Comparison of ENCODE assay signal across 17 cellular contexts in genomic region chr7:39749177-39749576, GRCh38.
DNase-seq lines count a peak whose midpoint lies in the region; ATAC-seq, FAIRE-seq and TF ChIP-seq lines count a peak whose summit lies in the region.
"Had no signal": no experiment of that assay in that cellular context is flagged by ENCODE, and none has a peak within 500 bp of the region (broad histone marks: within the 10 kb centered on the region; RNA-seq: fewer than 3 reads in every experiment).

No MANE protein-coding gene starts in this region.

- no peak for TF ChIP-seq RAD21 in GM12878 (IDR thresholded peaks at IDR 0.05; ENCODE audit: insufficient read depth, low read depth, low read length)

- no peaks in the 10 kb centered on the region for H4K20me1 ChIP-seq in GM12878 (ENCODE audit: control insufficient read depth, insufficient read depth)

- TF ChIP-seq POLR2A in GM12878 (IDR thresholded peaks at IDR 0.05; ENCODE audit: low read depth, low read length): no peak

- no peak overlapping the region for H3K4me2 ChIP-seq in GM12878 (ENCODE audit: control insufficient read depth, insufficient read depth)

- in situ Hi-C loops in GM12878 (cut with MboI): loop anchor here (5.0 to 25.0 kb wide), 2 partner anchors 167 to 1387 kb away; no protein-coding TSS in a partner anchor

- H3K9ac ChIP-seq in HUES48 (ENCODE audit: low read depth, low read length) (no peak overlapping the region), GM12878 (ENCODE audit: control insufficient read depth, insufficient read depth, low read length) (no peak overlapping the region)

- FAIRE-seq in GM12878 (lab: Jason Lieb, UNC): no peak
- FAIRE-seq: TTC549 had no signal

- H3K27me3 ChIP-seq in HUES48 (ENCODE audit: control insufficient read depth, insufficient read depth, low read length): no peaks in the 10 kb centered on the region
- no peaks in the 10 kb centered on the region for H3K27me3 ChIP-seq in GM12878 (replicated peaks in 1 of 2; ENCODE audit: control insufficient read depth in 2 of 2, insufficient read depth in 2 of 2, low read length in 1 of 2)
- H3K27me3 ChIP-seq in tibial artery: no peaks in the 10 kb centered on the region
- H3K27me3 ChIP-seq: BE2C, heart right ventricle, SJCRH30 had no signal

- RAD21 ChIA-PET in GM12878 (lab: Charles Lee; ENCODE audit: unreplicated experiment): interaction anchor here (0.9 to 20.6 kb wide), 2 partner anchors 11 to 169 kb away, joined by 5 to 410 read pairs; no protein-coding TSS in a partner anchor

- CTCF ChIA-PET in GM12878 (lab: Yijun Ruan, JAX): interaction anchor here (2.2 to 15.4 kb wide), 4 partner anchors 13 to 169 kb away, joined by 4 to 612 read pairs (median 40); no protein-coding TSS in a partner anchor

- TF ChIP-seq EP300 in GM12878 (IDR thresholded peaks at IDR 0.05; ENCODE audit: borderline replicate concordance in 1 of 2, control insufficient read depth in 1 of 2, low read depth in 2 of 2, low read length in 2 of 2): no peak

- H3K79me2 ChIP-seq in GM12878 (ENCODE audit: control insufficient read depth, insufficient read depth, low read length): no peaks in the 10 kb centered on the region; the same call in 1 of the 2 replicates

- BruUV-seq in GM12878 (replicated peaks; lab: Mats Ljungman, UMichigan): no TSS peak

- H3K4me3 ChIP-seq in HUES48 (ENCODE audit: low read depth, low read length) (no peak overlapping the region), GM12878 (no peak overlapping the region), tibial artery (no peak overlapping the region)
- H3K4me3 ChIP-seq: heart right ventricle, SJCRH30 had no signal

- POLR2A ChIA-PET in GM12878 (lab: Charles Lee): no interaction called here

- H3K27ac ChIP-seq in HUES48 (ENCODE audit: low read depth, low read length): peak overlapping the region; percentile 68
- H3K27ac ChIP-seq in GM12878 (ENCODE audit: control insufficient read depth, insufficient read depth): no peak overlapping the region
- no peak overlapping the region for H3K27ac ChIP-seq in tibial artery
- H3K27ac ChIP-seq: heart right ventricle, SJCRH30 had no signal

- SMC1A ChIA-PET in GM12878 (lab: Charles Lee; ENCODE audit: uncharacterized antibody, unreplicated experiment): interaction anchor here (0.8 to 13.1 kb wide), 7 partner anchors 9 to 170 kb away, joined by 3 to 366 read pairs (median 4); partner anchors contain the start of gene RALA

- intact Hi-C loops in GM12878 (cut with micrococcal nuclease; ENCODE audit: unreplicated experiment): no loop called here
- intact Hi-C loops in tibial artery (cut with DNase I; ENCODE audit: low total_unique reads): no loop called here

- ATAC-seq in GM12878: peak; percentile 55
- ATAC-seq in HG02571 (IDR thresholded peaks at IDR 0.05; ENCODE audit: unreplicated experiment): no peak
- ATAC-seq: heart right ventricle, left colon had no signal

- DNase-seq in EH (ENCODE audit: low read depth): peak; percentile 85
- no peak for DNase-seq in GM12878 (ENCODE audit: low read depth, low spot score)
- peak; percentile 36 for DNase-seq in kidney glomerular epithelial cell (lab: John Stamatoyannopoulos, UW)
- no peak for DNase-seq in tibial artery
- DNase-seq in NCI-H1436 treated with DMSO at 0.1 percent for 48 hours (lab: John Stamatoyannopoulos, UW): no peak
- no peak for DNase-seq in OCI-M2 (lab: John Stamatoyannopoulos, UW; ENCODE audit: unreplicated experiment)
- DNase-seq: BE2C; central memory CD4-positive, alpha-beta T cell; DMS79; heart right ventricle; left colon; NCI-H2107; SJCRH30; substantia nigra had no signal

- TF ChIP-seq CTCF in GM12878 (IDR thresholded peaks at IDR 0.05 in 2 of 3, conservative IDR thresholded peaks at IDR 0.05 in 1 of 3; ENCODE audit: control insufficient read depth in 2 of 3, extremely low read depth in 1 of 3, insufficient read depth in 1 of 3, low read depth in 3 of 3, low read length in 3 of 3) (no peak), tibial artery (IDR thresholded peaks at IDR 0.05) (no peak)

- H3K36me3 ChIP-seq in HUES48 (ENCODE audit: control insufficient read depth, insufficient read depth, low read length): no peaks in the 10 kb centered on the region
- peaks cover 0 to 2% of the 10 kb centered on the region in 2 experiments; a peak in 3 of 4 replicates for H3K36me3 ChIP-seq in GM12878 (ENCODE audit: control insufficient read depth in 2 of 2, insufficient read depth in 2 of 2, low read length in 1 of 2)
- no peaks in the 10 kb centered on the region for H3K36me3 ChIP-seq in tibial artery
- H3K36me3 ChIP-seq: BE2C, heart right ventricle had no signal

- 77% methylated on average over 1 of the region's 1 CpG for WGBS in GM12878 (ENCODE audit: insufficient coverage, insufficient replicate concordance, low lambda C conversion rate, missing lambda C conversion rate)

- H3K9me3 ChIP-seq in HUES48 (ENCODE audit: control insufficient read depth, insufficient read depth, low read length): no peaks in the 10 kb centered on the region
- H3K9me3 ChIP-seq in GM12878 (replicated peaks; ENCODE audit: control insufficient read depth, insufficient read depth, low read length): no peaks in the 10 kb centered on the region; the same call in 2 of the 3 replicates
- no peaks in the 10 kb centered on the region for H3K9me3 ChIP-seq in tibial artery
- H3K9me3 ChIP-seq: BE2C, heart right ventricle had no signal

- H3K4me1 ChIP-seq in HUES48 (ENCODE audit: control insufficient read depth, insufficient read depth, low read length): peaks cover 22% of the 10 kb centered on the region
- peaks cover 6% of the 10 kb centered on the region for H3K4me1 ChIP-seq in GM12878 (ENCODE audit: control insufficient read depth, insufficient read depth, low read length)
- peaks cover 0 to 6% (median 5%) of the 10 kb centered on the region in 4 donors for H3K4me1 ChIP-seq in tibial artery
- H3K4me1 ChIP-seq: SJCRH30 had no signal

- no peak overlapping the region for H2AFZ ChIP-seq in GM12878 (ENCODE audit: control insufficient read depth, low read depth, low read length)

TF ChIP-seq in GM12878, 131 proteins besides CTCF, POLR2A, EP300 and RAD21:
- no peak for TF ChIP-seq ZSCAN29 (IDR thresholded peaks at IDR 0.05)
- peak; percentile 84 for TF ChIP-seq ATF7 (IDR thresholded peaks at IDR 0.05; ENCODE audit: low read depth)
- no peak for TF ChIP-seq NBN (IDR thresholded peaks at IDR 0.05)
- TF ChIP-seq ASH2L (IDR thresholded peaks at IDR 0.05; ENCODE audit: borderline replicate concordance, low read depth): no peak
- TF ChIP-seq RCOR1 (conservative IDR thresholded peaks at IDR 0.05; ENCODE audit: low read depth, low read length): no peak
- TF ChIP-seq POLR2AphosphoS2 (IDR thresholded peaks at IDR 0.05; ENCODE audit: low read depth, low read length): no peak
- no peak for TF ChIP-seq TAF1 (IDR thresholded peaks at IDR 0.05; ENCODE audit: borderline replicate concordance, low read depth, low read length)

Comparison
In these comparisons a context has a peak if more than half of its experiments do, and no peak if none do; other contexts are left out.
1. DNase-seq: peak in EH (single experiment) and kidney glomerular epithelial cell (single experiment); none in GM12878 (single experiment), tibial artery (0 of 2), NCI-H1436 treated with DMSO at 0.1 percent for 48 hours (single experiment) and OCI-M2 (single experiment).